In genomic region chr1:155504207-155504606, GRCh38 we compare ENCODE assay signal across 8 cellular contexts. TPM values are rescaled to one million over a fixed set of nuclear protein-coding genes. Genes with fewer than 3 reads are reported as not detected.
DNase-seq lines count a peak whose midpoint lies in the region; ATAC-seq, FAIRE-seq and TF ChIP-seq lines count a peak whose summit lies in the region.

No MANE protein-coding gene starts in this region.

- no peaks in the 10 kb centered on the region for H3K36me3 Mint-ChIP-seq in stimulated activated memory B cell treated with anti-CD40 and anti-IgM and Interleukin-4, amounts not matched to agents 10 μg/mL and 1 μg/mL and 100 μg/mL, for 72 hours

- DNase-seq in ACHN (peak; percentile 73), GM12891 (ENCODE audit: insufficient read length, low spot score) (no peak), RCC 7860 (ENCODE audit: low spot score) (peak; percentile 37), fibroblast of villous mesenchyme (ENCODE audit: low read depth) (peak; percentile 52), aorta (no peak), HK-2 (ENCODE audit: unreplicated experiment) (no peak)

- H3K4me1 ChIP-seq in aorta (ENCODE audit: control insufficient read depth in 1 of 2, insufficient read depth in 2 of 2, low read length in 2 of 2) = no peaks in the 10 kb centered on the region

- no peak overlapping the region for H3K27ac ChIP-seq in aorta (ENCODE audit: low read depth in 1 of 2, low read length in 2 of 2)

- H3K9me3 ChIP-seq in aorta (ENCODE audit: control insufficient read depth, low read length) = no peaks in the 10 kb centered on the region

- no peaks in the 10 kb centered on the region for H3K27me3 Mint-ChIP-seq in stimulated activated memory B cell treated with anti-CD40 and anti-IgM and Interleukin-4, amounts not matched to agents 10 μg/mL and 1 μg/mL and 100 μg/mL, for 72 hours

- H3K27me3 ChIP-seq in aorta (ENCODE audit: control insufficient read depth in 1 of 2, insufficient read depth in 2 of 2, low read length in 1 of 2) = no peaks in the 10 kb centered on the region

- TF ChIP-seq POLR2A in GM12891 (IDR thresholded peaks at IDR 0.05; ENCODE audit: low read depth, low read length) = no peak

- peak; percentile 42 for TF ChIP-seq CTCF in fibroblast of villous mesenchyme (IDR thresholded peaks at IDR 0.05; ENCODE audit: insufficient read depth, low read depth, low read length)

- intact Hi-C loops in aorta (cut with DNase I) = no loop called here

- H3K4me3 ChIP-seq in fibroblast of villous mesenchyme (ENCODE audit: low read depth, low read length) (no peak overlapping the region), aorta (ENCODE audit: low read length in 2 of 2) (no peak overlapping the region)

- H3K27ac Mint-ChIP-seq in stimulated activated memory B cell treated with anti-CD40 and anti-IgM and Interleukin-4, amounts not matched to agents 10 μg/mL and 1 μg/mL and 100 μg/mL, for 72 hours = peak overlapping the region; percentile 62

- no peaks in the 10 kb centered on the region for H3K36me3 ChIP-seq in aorta (ENCODE audit: control insufficient read depth in 1 of 2, insufficient read depth in 2 of 2, low read length in 1 of 2)

- ATAC-seq in stimulated activated memory B cell treated with anti-CD40 and anti-IgM and Interleukin-4, amounts not matched to agents 10 μg/mL and 1 μg/mL and 100 μg/mL, for 72 hours = no peak
- ATAC-seq in HG03354 (IDR thresholded peaks at IDR 0.05; ENCODE audit: poor library complexity, severe bottlenecking, unreplicated experiment) (no peak), aorta (ENCODE audit: low FRiP score) (no peak)

- in situ Hi-C loops in ACHN (cut with HindIII; ENCODE audit: low pct_ligation_motif_present, low pct_unique_long_range_greater_than_20kb, low sequenced_read_pairs) = no loop called here

- WGBS in aorta, 2 donors = 52 to 55% methylated on average over 5 of the region's 5 CpGs

- no peak overlapping the region for H3K4me3 Mint-ChIP-seq in stimulated activated memory B cell treated with anti-CD40 and anti-IgM and Interleukin-4, amounts not matched to agents 10 μg/mL and 1 μg/mL and 100 μg/mL, for 72 hours

- FAIRE-seq in GM12891 (lab: Jason Lieb, UNC) (peak; percentile 57), RCC 7860 (lab: Jason Lieb, UNC) (no peak)

- no peaks in the 10 kb centered on the region for H3K9me3 Mint-ChIP-seq in stimulated activated memory B cell treated with anti-CD40 and anti-IgM and Interleukin-4, amounts not matched to agents 10 μg/mL and 1 μg/mL and 100 μg/mL, for 72 hours

- H3K4me1 Mint-ChIP-seq in stimulated activated memory B cell treated with anti-CD40 and anti-IgM and Interleukin-4, amounts not matched to agents 10 μg/mL and 1 μg/mL and 100 μg/mL, for 72 hours = peaks cover 40% of the 10 kb centered on the region

TF ChIP-seq in GM12891, 5 proteins besides CTCF, POLR2A, EP300 and RAD21:
- TF ChIP-seq SPI1 (IDR thresholded peaks at IDR 0.05; ENCODE audit: low read depth, low read length) (peak; percentile 28), PAX5 (IDR thresholded peaks at IDR 0.05; ENCODE audit: insufficient read depth, low read length, severe bottlenecking) (no peak)

RNA-seq across cellular contexts. Expression of gene ASH1L, which starts 58.4 kb away (rescaled TPM):
- 7.4 TPM for polyA plus RNA-seq in GM12891 (2012; ENCODE audit: low read depth, missing spikeins)
- total RNA-seq in fibroblast of villous mesenchyme (34.1 and 43.2 TPM in 2 replicates), aorta (10 to 100 TPM; 73.1 to 93.5 TPM)
- polyA plus RNA-seq in aorta = 10 to 100 TPM; 13.1 to 14.6 TPM

Comparison
In these comparisons a context has a peak if more than half of its experiments do, and no peak if none do; other contexts are left out.
1. DNase-seq: peak in ACHN (single experiment), RCC 7860 (single experiment) and fibroblast of villous mesenchyme (single experiment); none in GM12891 (single experiment), aorta (0 of 2) and HK-2 (single experiment).